Comparison of ENCODE assay signal across 19 cellular contexts in genomic region chr4:102705391-102705935, GRCh38.
"Had no signal": no experiment of that assay in that cellular context is flagged by ENCODE, and none has a peak within 500 bp of the region (broad histone marks: within the 10 kb centered on the region; RNA-seq: fewer than 3 reads in every experiment).

No MANE protein-coding gene starts in this region.

- ATAC-seq: activated CD4-positive, CD25-positive, alpha-beta regulatory T cell treated with anti-CD3 and anti-CD28 coated beads, Interleukin-2, amount 50 U/mL, for 24 hours; activated T-cell treated with anti-CD3 and anti-CD28 coated beads, Interleukin-2, amount 50 U/mL, for 4 hours had no signal

- H3K4me1 Mint-ChIP-seq: activated CD4-positive, alpha-beta T cell treated with anti-CD3 and anti-CD28 coated beads, Interleukin-2, amount 10 ng/mL, durations not matched to agents 7 days and 5 days; nephron had no signal

- FAIRE-seq: endometrium, frontal cortex had no signal

- H3K4me3 ChIP-seq: coronary artery, thyroid gland had no signal

- H3K27me3 ChIP-seq: brain microvascular endothelial cell, thyroid gland had no signal

- H3K4me3 Mint-ChIP-seq: activated CD4-positive, alpha-beta T cell treated with anti-CD3 and anti-CD28 coated beads, Interleukin-2, amount 10 ng/mL, durations not matched to agents 7 days and 5 days; activated naive CD4-positive, alpha-beta T cell treated with anti-CD3 and anti-CD28 coated beads for 36 hours; activated T-cell treated with anti-CD3 and anti-CD28 coated beads, Interleukin-2, amount 50 U/mL, for 4 hours; central memory CD8-positive, alpha-beta T cell; immature natural killer cell; memory B cell; nephron had no signal

- H3K4me1 ChIP-seq: thyroid gland had no signal

- DNase-seq: activated CD4-positive, alpha-beta T cell treated with anti-CD3 and anti-CD28 coated beads, Interleukin-2, amount 10 ng/mL, durations not matched to agents 7 days and 5 days; activated CD8-positive, alpha-beta memory T cell treated with anti-CD3 and anti-CD28 coated beads, Interleukin-2, amount 50 U/mL, for 4 hours; activated naive CD4-positive, alpha-beta T cell treated with anti-CD3 and anti-CD28 coated beads for 36 hours; activated T-cell treated with anti-CD3 and anti-CD28 coated beads, Interleukin-2, amount 50 U/mL, for 4 hours; anterior cingulate cortex; brain microvascular endothelial cell; immature natural killer cell; occipital lobe; stimulated activated naive CD4-positive, alpha-beta T cell; T1000; thyroid gland had no signal

- H3K27ac ChIP-seq: brain microvascular endothelial cell, coronary artery, thyroid gland had no signal

- H3K9me3 Mint-ChIP-seq: activated naive CD4-positive, alpha-beta T cell treated with anti-CD3 and anti-CD28 coated beads for 36 hours; activated T-cell treated with anti-CD3 and anti-CD28 coated beads, Interleukin-2, amount 50 U/mL, for 4 hours; central memory CD8-positive, alpha-beta T cell had no signal

- H3K9me3 ChIP-seq: thyroid gland had no signal

- H3K27me3 Mint-ChIP-seq: activated CD4-positive, alpha-beta T cell treated with anti-CD3 and anti-CD28 coated beads, Interleukin-2, amount 10 ng/mL, durations not matched to agents 7 days and 5 days; central memory CD8-positive, alpha-beta T cell; memory B cell; progenitor cell of endocrine pancreas had no signal

- H3K36me3 ChIP-seq: brain microvascular endothelial cell, thyroid gland had no signal

- H3K27ac Mint-ChIP-seq: activated CD4-positive, alpha-beta T cell treated with anti-CD3 and anti-CD28 coated beads, Interleukin-2, amount 10 ng/mL, durations not matched to agents 7 days and 5 days; activated naive CD4-positive, alpha-beta T cell treated with anti-CD3 and anti-CD28 coated beads for 36 hours; immature natural killer cell; memory B cell; nephron; progenitor cell of endocrine pancreas had no signal
